In the genomic region with DNA sequence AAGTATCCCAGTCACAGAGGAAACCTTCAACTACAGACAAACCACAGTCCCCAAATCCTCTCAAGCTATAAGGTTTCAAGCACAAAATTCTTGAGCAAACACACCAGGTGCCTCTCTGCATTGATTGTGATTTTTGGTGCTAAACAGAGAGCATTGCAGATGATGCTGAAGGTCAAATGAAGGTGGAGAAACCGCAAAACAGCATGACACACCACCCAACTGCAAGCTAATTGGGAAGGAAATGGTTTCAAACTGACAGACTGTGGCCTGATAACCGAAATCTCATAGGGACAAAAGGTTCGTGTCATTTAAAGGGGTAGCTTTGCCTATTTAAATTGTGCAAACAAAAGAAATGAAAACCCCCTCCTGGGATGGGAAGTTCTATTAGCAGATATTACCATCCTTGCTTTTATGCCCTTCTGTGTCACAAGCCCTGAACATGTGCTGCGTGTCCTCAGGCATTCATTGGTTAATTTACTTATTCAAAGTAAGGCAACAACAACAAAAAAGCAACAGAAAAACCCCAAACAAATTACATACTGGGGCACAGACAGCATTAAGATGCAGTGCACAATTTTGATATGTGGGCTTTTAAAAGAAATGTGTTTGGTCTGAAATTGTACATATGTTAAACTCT, we compare ENCODE assay signal across 10 cellular contexts.
DNase-seq lines count a peak whose midpoint lies in the region; ATAC-seq and TF ChIP-seq lines count a peak whose summit lies in the region.
"Had no signal": no experiment of that assay in that cellular context is flagged by ENCODE, and none has a peak within 500 bp of the region (broad histone marks: within the 10 kb centered on the region; RNA-seq: fewer than 3 reads in every experiment).

No MANE protein-coding gene starts in this region.

- H3K9me3 ChIP-seq in ascending aorta, result no peaks in the 10 kb centered on the region

- H3K36me3 ChIP-seq in ascending aorta, result no peaks in the 10 kb centered on the region

- DNase-seq in stimulated activated naive CD8-positive, alpha-beta T cell treated with anti-CD3 and anti-CD28 coated beads, Interleukin-15, amount 100 ng/mL, for 72 hours, result peak in 1 of 2 donors; percentile 1
- no peak for DNase-seq in stimulated activated naive CD8-positive, alpha-beta T cell treated with anti-CD3 and anti-CD28 coated beads, Interleukin-15, Interleukin-2, amounts not matched to agents 100 U/mL and 50 U/mL, for 24 hours
- DNase-seq in NCI-H526 treated with DMSO at 0.1 percent for 48 hours (lab: John Stamatoyannopoulos, UW), result peak; percentile 89
- no peak for DNase-seq in hippocampal formation (lab: John Stamatoyannopoulos, UW)
- DNase-seq in ascending aorta (ENCODE audit: low spot score in 2 of 2), result no peak
- no peak for DNase-seq in foreskin melanocyte
- no peak for DNase-seq in stimulated activated CD4-positive, alpha-beta T cell treated with anti-CD3 and anti-CD28 coated beads, Interleukin-1b, Interleukin-23, amount 100 ng/mL, for 48 hours
- DNase-seq: NCI-H1930 had no signal

- intact Hi-C loops in ascending aorta (cut with DNase I), result no loop called here

- peaks cover 14% of the 10 kb centered on the region for H3K27me3 Mint-ChIP-seq in stimulated activated naive CD8-positive, alpha-beta T cell treated with anti-CD3 and anti-CD28 coated beads, Interleukin-15, amount 100 ng/mL, for 72 hours

- TF ChIP-seq CTCF in ascending aorta (IDR thresholded peaks at IDR 0.05), result no peak

- peak; percentile 60 for ATAC-seq in stimulated activated naive CD8-positive, alpha-beta T cell treated with anti-CD3 and anti-CD28 coated beads, Interleukin-15, amount 100 ng/mL, for 72 hours
- ATAC-seq in stimulated activated naive CD8-positive, alpha-beta T cell treated with anti-CD3 and anti-CD28 coated beads, Interleukin-15, Interleukin-2, amounts not matched to agents 100 U/mL and 50 U/mL, for 24 hours, result no peak
- ATAC-seq in HG02943 (IDR thresholded peaks at IDR 0.05; ENCODE audit: low read depth, unreplicated experiment), result peak; percentile 85

- H3K4me1 ChIP-seq in ascending aorta, result no peaks in the 10 kb centered on the region

- no peak overlapping the region for H3K4me3 ChIP-seq in ascending aorta

- H3K27ac ChIP-seq in ascending aorta, result no peak overlapping the region
- H3K27ac ChIP-seq: C4-2B had no signal

- H3K4me3 Mint-ChIP-seq in stimulated activated naive CD8-positive, alpha-beta T cell treated with anti-CD3 and anti-CD28 coated beads, Interleukin-15, amount 100 ng/mL, for 72 hours, result no peak overlapping the region

- no peaks in the 10 kb centered on the region for H3K4me1 Mint-ChIP-seq in stimulated activated naive CD8-positive, alpha-beta T cell treated with anti-CD3 and anti-CD28 coated beads, Interleukin-15, amount 100 ng/mL, for 72 hours

- no peak overlapping the region for H3K27ac Mint-ChIP-seq in stimulated activated naive CD8-positive, alpha-beta T cell treated with anti-CD3 and anti-CD28 coated beads, Interleukin-15, amount 100 ng/mL, for 72 hours

- H3K9me3 Mint-ChIP-seq in stimulated activated naive CD8-positive, alpha-beta T cell treated with anti-CD3 and anti-CD28 coated beads, Interleukin-15, amount 100 ng/mL, for 72 hours, result no peaks in the 10 kb centered on the region

- H3K27me3 ChIP-seq in ascending aorta, result no peaks in the 10 kb centered on the region
